Comparison of ENCODE assay signal across 6 cellular contexts in the genomic region with DNA sequence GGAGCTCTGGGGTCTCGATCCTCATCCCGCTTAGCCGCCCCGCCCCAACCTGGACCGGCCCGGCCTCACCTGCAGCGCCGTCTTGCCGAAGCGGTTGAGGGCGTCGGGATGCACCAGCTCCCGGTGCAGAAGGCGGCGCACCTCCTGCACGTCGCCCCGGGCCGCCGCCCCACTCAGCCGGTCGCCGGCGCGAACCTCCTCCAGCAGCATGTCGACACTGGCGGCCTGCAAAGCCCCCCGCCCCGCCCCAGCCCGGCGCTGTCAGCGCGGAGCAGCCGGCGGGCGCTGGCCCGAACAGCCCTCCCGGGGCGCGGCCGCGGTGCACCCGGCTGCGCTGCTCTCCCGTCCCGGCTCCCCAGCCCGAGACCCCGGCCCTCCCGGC. TPM values are rescaled to one million over a fixed set of nuclear protein-coding genes. Genes with fewer than 3 reads are reported as not detected.
DNase-seq lines count a peak whose midpoint lies in the region; ATAC-seq and TF ChIP-seq lines count a peak whose summit lies in the region.

No MANE protein-coding gene starts in this region.

- H3K9me3 Mint-ChIP-seq in activated naive CD4-positive, alpha-beta T cell treated with anti-CD3 and anti-CD28 coated beads, Interleukin-2, amount 50 U/mL, for 24 hours: no peaks in the 10 kb centered on the region

- no peaks in the 10 kb centered on the region for H3K27me3 ChIP-seq in GM06990 (replicated peaks; ENCODE audit: control insufficient read depth, insufficient read depth, low read length)

- DNase-seq in GM06990 (ENCODE audit: extremely low read depth, insufficient read length): no peak
- DNase-seq in kidney glomerular epithelial cell (lab: John Stamatoyannopoulos, UW): no peak
- DNase-seq in NCI-H226: no peak

- no peaks in the 10 kb centered on the region for H3K36me3 ChIP-seq in GM06990 (ENCODE audit: control insufficient read depth, insufficient read depth, low read length)
- H3K36me3 ChIP-seq in mesodermal cell (ENCODE audit: control insufficient read depth, insufficient read depth, low read length): peaks cover 4% of the 10 kb centered on the region

- TF ChIP-seq CTCF in GM06990 (IDR thresholded peaks at IDR 0.05; ENCODE audit: insufficient read depth, low read length, poor library complexity, severe bottlenecking): no peak

- H3K4me3 ChIP-seq in GM06990 (replicated peaks; ENCODE audit: low read depth, low read length) (peak overlapping the region; percentile 66), mesodermal cell (ENCODE audit: extremely low read depth, insufficient read depth, low read length, poor library complexity, severe bottlenecking) (peak overlapping the region; percentile 62)

- peak overlapping the region; percentile 74 for H3K27ac Mint-ChIP-seq in activated naive CD4-positive, alpha-beta T cell treated with anti-CD3 and anti-CD28 coated beads, Interleukin-2, amount 50 U/mL, for 24 hours

- peak overlapping the region; percentile 99 for H3K4me3 Mint-ChIP-seq in activated naive CD4-positive, alpha-beta T cell treated with anti-CD3 and anti-CD28 coated beads, Interleukin-2, amount 50 U/mL, for 24 hours

- H3K36me3 Mint-ChIP-seq in activated naive CD4-positive, alpha-beta T cell treated with anti-CD3 and anti-CD28 coated beads, Interleukin-2, amount 50 U/mL, for 24 hours: peaks cover 3% of the 10 kb centered on the region

- peak; percentile 1 for ATAC-seq in HG03196 (IDR thresholded peaks at IDR 0.05; ENCODE audit: unreplicated experiment)

- H3K4me1 Mint-ChIP-seq in activated naive CD4-positive, alpha-beta T cell treated with anti-CD3 and anti-CD28 coated beads, Interleukin-2, amount 50 U/mL, for 24 hours: peaks cover 46% of the 10 kb centered on the region

- WGBS in mesodermal cell (ENCODE audit: insufficient coverage in 2 of 2), 2 experiments: 0 to 2% methylated on average over 25 to 49 of the region's 49 CpGs

- no peaks in the 10 kb centered on the region for H3K27me3 Mint-ChIP-seq in activated naive CD4-positive, alpha-beta T cell treated with anti-CD3 and anti-CD28 coated beads, Interleukin-2, amount 50 U/mL, for 24 hours

- H3K27ac ChIP-seq in mesodermal cell (ENCODE audit: low read depth, low read length, severe bottlenecking): peak overlapping the region; percentile 23

- peaks cover 20% of the 10 kb centered on the region for H3K4me1 ChIP-seq in mesodermal cell (ENCODE audit: control insufficient read depth, insufficient read depth, low read length, poor library complexity, severe bottlenecking)

- no peaks in the 10 kb centered on the region for H3K9me3 ChIP-seq in mesodermal cell (ENCODE audit: control insufficient read depth, low read length)

RNA-seq across cellular contexts. Expression of a gene that starts 0.3 kb away (rescaled TPM):
- polyA plus RNA-seq in mesodermal cell (2013, experiment 1 of 2): 9.1 TPM
- 6.8 TPM for polyA plus RNA-seq in mesodermal cell (2013, experiment 2 of 2)

RNA-seq across cellular contexts. Expression of a gene that starts 2.6 kb away (rescaled TPM):
- polyA plus RNA-seq in mesodermal cell (2013, experiment 1 of 2): 15.6 TPM
- polyA plus RNA-seq in mesodermal cell (2013, experiment 2 of 2): 16.4 TPM

RNA-seq across cellular contexts. Expression of a gene that starts 18.7 kb away (rescaled TPM):
- 3.7 TPM for polyA plus RNA-seq in mesodermal cell (2013, experiment 1 of 2)
- polyA plus RNA-seq in mesodermal cell (2013, experiment 2 of 2): 4.4 TPM

RNA-seq across cellular contexts. Expression of a gene that starts 24.7 kb away (rescaled TPM):
- 34.9 TPM for polyA plus RNA-seq in mesodermal cell (2013, experiment 1 of 2)
- polyA plus RNA-seq in mesodermal cell (2013, experiment 2 of 2): 28.5 TPM

RNA-seq across cellular contexts. Expression of a gene that starts 51.2 kb away (rescaled TPM):
- 3.5 TPM for polyA plus RNA-seq in mesodermal cell (2013, experiment 1 of 2)
- polyA plus RNA-seq in mesodermal cell (2013, experiment 2 of 2): 2.3 TPM
